24 cellular contexts compared by ENCODE assay signal in the genomic region with DNA sequence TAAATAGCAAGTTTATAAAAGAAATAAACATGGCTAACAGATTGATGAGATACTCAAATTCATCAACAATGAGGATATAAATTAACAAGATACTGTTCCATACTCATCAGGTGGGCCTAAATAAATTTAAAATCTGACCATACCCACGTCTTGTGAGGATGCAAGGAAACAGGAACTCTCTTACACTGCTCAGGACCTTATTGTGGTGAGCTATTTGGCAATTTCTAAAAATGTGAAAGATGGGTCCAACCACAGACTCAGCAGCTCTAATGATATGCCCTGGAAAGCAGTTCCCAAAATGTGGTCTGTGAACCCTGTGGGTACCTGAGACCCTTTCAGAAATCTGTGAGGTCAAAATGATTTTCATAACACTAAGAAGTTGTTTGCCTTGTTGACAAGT. TPM values are rescaled to one million over a fixed set of nuclear protein-coding genes. Genes with fewer than 3 reads are reported as not detected.
"Had no signal": no experiment of that assay in that cellular context is flagged by ENCODE, and none has a peak within 500 bp of the region (broad histone marks: within the 10 kb centered on the region; RNA-seq: fewer than 3 reads in every experiment).

No MANE protein-coding gene starts in this region.

- H3K4me1 ChIP-seq: colonic mucosa, lower lobe of right lung, right lobe of liver, suprapubic skin, tibial nerve had no signal

- H3K27me3 ChIP-seq: colonic mucosa, esophagus muscularis mucosa, hepatocyte, right lobe of liver, stomach, suprapubic skin, tibial nerve had no signal

- H3K27ac Mint-ChIP-seq: activated CD4-positive, alpha-beta memory T cell treated with anti-CD3 and anti-CD28 coated beads for 36 hours; activated naive CD4-positive, alpha-beta T cell treated with anti-CD3 and anti-CD28 coated beads for 36 hours; activated naive CD8-positive, alpha-beta T cell treated with anti-CD3 and anti-CD28 coated beads, Interleukin-2, amount 10 ng/mL, durations not matched to agents 7 days and 5 days; immature natural killer cell; stimulated activated memory B cell treated with anti-CD40 and anti-IgM and Interleukin-4, amounts not matched to agents 10 μg/mL and 1 μg/mL and 100 μg/mL, for 72 hours had no signal

- H3K9me3 Mint-ChIP-seq: activated CD4-positive, alpha-beta memory T cell treated with anti-CD3 and anti-CD28 coated beads for 36 hours; activated naive CD4-positive, alpha-beta T cell treated with anti-CD3 and anti-CD28 coated beads for 36 hours; activated naive CD8-positive, alpha-beta T cell treated with anti-CD3 and anti-CD28 coated beads, Interleukin-2, amount 10 ng/mL, durations not matched to agents 7 days and 5 days; immature natural killer cell; stimulated activated memory B cell treated with anti-CD40 and anti-IgM and Interleukin-4, amounts not matched to agents 10 μg/mL and 1 μg/mL and 100 μg/mL, for 72 hours had no signal

- H3K27ac ChIP-seq: colonic mucosa, esophagus muscularis mucosa, hepatocyte, lower lobe of right lung, right lobe of liver, stomach, suprapubic skin, tibial nerve had no signal

- H3K79me2 ChIP-seq: hepatocyte had no signal

- H3K4me3 Mint-ChIP-seq: activated CD4-positive, alpha-beta memory T cell treated with anti-CD3 and anti-CD28 coated beads for 36 hours; activated naive CD4-positive, alpha-beta T cell treated with anti-CD3 and anti-CD28 coated beads for 36 hours; activated naive CD8-positive, alpha-beta T cell treated with anti-CD3 and anti-CD28 coated beads, Interleukin-2, amount 10 ng/mL, durations not matched to agents 7 days and 5 days; immature natural killer cell; stimulated activated memory B cell treated with anti-CD40 and anti-IgM and Interleukin-4, amounts not matched to agents 10 μg/mL and 1 μg/mL and 100 μg/mL, for 72 hours had no signal

- H3K4me2 ChIP-seq: hepatocyte had no signal

- H3K36me3 ChIP-seq: colonic mucosa had no signal

- ATAC-seq: left lobe of liver; lower lobe of right lung; mucosa of descending colon; right lobe of liver; stimulated activated memory B cell treated with anti-CD40 and anti-IgM and Interleukin-4, amounts not matched to agents 10 μg/mL and 1 μg/mL and 100 μg/mL, for 72 hours had no signal

- DNase-seq: activated CD4-positive, alpha-beta memory T cell treated with anti-CD3 and anti-CD28 coated beads for 36 hours; activated CD4-positive, alpha-beta T cell treated with anti-CD3 and anti-CD28 coated beads for 48 hours; activated effector memory CD4-positive, alpha-beta T cell treated with Interleukin-2 at 50 U/mL for 16 hours; activated naive CD4-positive, alpha-beta T cell treated with anti-CD3 and anti-CD28 coated beads for 36 hours; activated naive CD8-positive, alpha-beta T cell treated with anti-CD3 and anti-CD28 coated beads, Interleukin-2, amount 10 ng/mL, durations not matched to agents 7 days and 5 days; activated T-cell treated with anti-CD3 and anti-CD28 coated beads, Interleukin-2, amount 50 U/mL, for 48 hours; amniotic stem cell; colonic mucosa; glutamatergic neuron; immature natural killer cell; lower lobe of right lung; mesendoderm; mucosa of descending colon; occipital lobe; right lobe of liver; small intestine; stimulated activated CD4-positive, alpha-beta T cell treated with anti-CD3 and anti-CD28 coated beads, Interleukin-2, amount 100 ng/mL, for 24 hours; stomach had no signal

- H3K4me1 Mint-ChIP-seq: immature natural killer cell; stimulated activated memory B cell treated with anti-CD40 and anti-IgM and Interleukin-4, amounts not matched to agents 10 μg/mL and 1 μg/mL and 100 μg/mL, for 72 hours had no signal

- H3K4me3 ChIP-seq: colonic mucosa, esophagus muscularis mucosa, hepatocyte, lower lobe of right lung, mucosa of descending colon, right lobe of liver, stomach, suprapubic skin, tibial nerve had no signal

- H3K9me3 ChIP-seq: colonic mucosa, esophagus muscularis mucosa, lower lobe of right lung, mucosa of descending colon, right lobe of liver, stomach, suprapubic skin had no signal

- H2AFZ ChIP-seq: hepatocyte had no signal

RNA-seq across cellular contexts. Expression of a gene that starts 30.0 kb away (rescaled TPM):
- total RNA-seq: left lobe of liver, lower lobe of right lung, suprapubic skin had no signal
